ENCODE assay signal across 7 cellular contexts in genomic region chr12:104569348-104570173, GRCh38.
DNase-seq lines count a peak whose midpoint lies in the region; ATAC-seq and TF ChIP-seq lines count a peak whose summit lies in the region.

No MANE protein-coding gene starts in this region.

- H3K4me3 ChIP-seq in upper lobe of right lung (no peak overlapping the region), gastrocnemius medialis (no peak overlapping the region)

- H3K27me3 ChIP-seq in upper lobe of right lung (no peaks in the 10 kb centered on the region), gastrocnemius medialis (no peaks in the 10 kb centered on the region)

- in situ Hi-C loops in gastrocnemius medialis (cut with MboI; ENCODE audit: low sequenced_read_pairs in 4 of 4): no loop called here

- H3K4me1 ChIP-seq in upper lobe of right lung: peaks cover 15% of the 10 kb centered on the region
- H3K4me1 ChIP-seq in gastrocnemius medialis: no peaks in the 10 kb centered on the region

- no peaks in the 10 kb centered on the region for H3K36me3 ChIP-seq in upper lobe of right lung
- no peaks in the 10 kb centered on the region for H3K36me3 ChIP-seq in gastrocnemius medialis

- DNase-seq in SKM-1 (lab: John Stamatoyannopoulos, UW; ENCODE audit: unreplicated experiment): peak; percentile 63
- peak; percentile 26 for DNase-seq in effector CD4-positive, alpha-beta T cell
- no peak for DNase-seq in upper lobe of right lung
- no peak for DNase-seq in NCI-H2171 treated with DMSO at 0.1 percent for 48 hours (lab: John Stamatoyannopoulos, UW)
- no peak for DNase-seq in gastrocnemius medialis

- intact Hi-C loops in upper lobe of right lung (cut with DNase I) (no loop called here), gastrocnemius medialis (cut with DNase I; ENCODE audit: low total_unique reads) (no loop called here)

- no peaks in the 10 kb centered on the region for H3K9me3 ChIP-seq in upper lobe of right lung
- H3K9me3 ChIP-seq in gastrocnemius medialis: no peaks in the 10 kb centered on the region

- no peak overlapping the region for H3K27ac ChIP-seq in upper lobe of right lung
- H3K27ac ChIP-seq in gastrocnemius medialis: no peak overlapping the region

- TF ChIP-seq POLR2A in gastrocnemius medialis (IDR thresholded peaks at IDR 0.05): no peak

- no peak for TF ChIP-seq CTCF in upper lobe of right lung (IDR thresholded peaks at IDR 0.05)
- TF ChIP-seq CTCF in gastrocnemius medialis (IDR thresholded peaks at IDR 0.05 in 4 of 5, conservative IDR thresholded peaks at IDR 0.05 in 1 of 5): no peak

- ATAC-seq in GM19043 (IDR thresholded peaks at IDR 0.05; ENCODE audit: low read depth, unreplicated experiment): peak; percentile 77
- ATAC-seq in HG02973 (IDR thresholded peaks at IDR 0.05; ENCODE audit: unreplicated experiment): peak; percentile 58
- ATAC-seq in upper lobe of right lung: peak; percentile 79
- no peak for ATAC-seq in gastrocnemius medialis

Comparison
In these comparisons a context has a peak if more than half of its experiments do, and no peak if none do; other contexts are left out.
1. ATAC-seq: peak in GM19043 (single experiment), HG02973 (single experiment) and upper lobe of right lung (single experiment); none in gastrocnemius medialis (0 of 2).
2. DNase-seq: peak in SKM-1 (single experiment) and effector CD4-positive, alpha-beta T cell (single experiment); none in upper lobe of right lung (single experiment), NCI-H2171 treated with DMSO at 0.1 percent for 48 hours (single experiment) and gastrocnemius medialis (0 of 2).